14 cellular contexts compared by ENCODE assay signal in the genomic region with DNA sequence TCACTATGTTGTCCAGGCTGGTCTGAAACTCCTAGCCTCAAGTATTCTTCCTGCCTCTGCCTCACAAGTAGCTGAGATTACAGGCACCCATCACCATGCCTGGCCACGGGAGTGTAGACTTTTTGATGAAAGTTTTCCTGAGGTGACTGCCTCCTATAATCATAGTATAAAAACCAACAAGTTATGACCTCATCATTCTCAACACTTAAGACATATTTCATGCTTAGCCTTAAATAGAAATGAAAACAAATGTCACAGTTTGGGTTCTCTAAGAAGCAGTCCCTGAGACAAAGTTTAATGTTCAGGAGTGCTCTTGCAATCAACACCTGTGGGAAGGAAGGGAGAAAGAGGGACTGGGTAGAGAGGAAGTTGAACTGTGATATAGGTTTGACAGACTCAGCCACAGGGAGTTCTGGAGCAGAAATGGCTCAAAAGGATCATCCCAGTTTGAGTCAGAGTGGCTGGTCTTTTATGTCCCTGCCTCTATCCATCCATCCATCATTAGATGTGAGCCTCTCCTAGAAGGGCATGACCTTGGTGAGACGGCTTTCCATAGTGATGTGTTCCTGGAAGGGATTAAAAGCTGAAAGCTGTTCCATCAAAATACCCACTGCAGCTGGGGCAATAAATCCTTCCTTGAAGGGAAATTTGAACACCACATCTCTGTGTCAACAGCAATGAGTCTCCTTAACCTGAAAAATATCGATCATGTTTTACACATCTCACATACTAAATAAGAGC.
"Had no signal": no experiment of that assay in that cellular context is flagged by ENCODE, and none has a peak within 500 bp of the region (broad histone marks: within the 10 kb centered on the region; RNA-seq: fewer than 3 reads in every experiment).

No MANE protein-coding gene starts in this region.

- FAIRE-seq: small intestine had no signal

- H3K27me3 ChIP-seq: heart left ventricle, sigmoid colon had no signal

- H3K9me3 ChIP-seq: sigmoid colon had no signal

- H3K4me1 ChIP-seq: heart left ventricle, sigmoid colon had no signal

- ATAC-seq: heart left ventricle; left colon; naive thymus-derived CD4-positive, alpha-beta T cell had no signal

- H3K4me3 ChIP-seq: coronary artery, heart left ventricle, sigmoid colon had no signal

- DNase-seq: effector CD4-positive, alpha-beta T cell; foreskin melanocyte; heart left ventricle; hippocampal formation; left colon; mesendoderm; naive thymus-derived CD4-positive, alpha-beta T cell; posterior cingulate gyrus; sigmoid colon; small intestine; stimulated activated CD4-positive, alpha-beta T cell treated with anti-CD3 and anti-CD28 coated beads, Interleukin-12 subunit alpha, Interleukin-12 subunit beta, amount 100 ng/mL, for 4 hours; stimulated activated naive CD4-positive, alpha-beta T cell; trophoblast cell had no signal

- H3K27ac ChIP-seq: coronary artery, heart left ventricle, sigmoid colon had no signal

- H3K36me3 ChIP-seq: heart left ventricle, sigmoid colon had no signal
